Comparison of ENCODE assay signal across 6 cellular contexts in the genomic region with DNA sequence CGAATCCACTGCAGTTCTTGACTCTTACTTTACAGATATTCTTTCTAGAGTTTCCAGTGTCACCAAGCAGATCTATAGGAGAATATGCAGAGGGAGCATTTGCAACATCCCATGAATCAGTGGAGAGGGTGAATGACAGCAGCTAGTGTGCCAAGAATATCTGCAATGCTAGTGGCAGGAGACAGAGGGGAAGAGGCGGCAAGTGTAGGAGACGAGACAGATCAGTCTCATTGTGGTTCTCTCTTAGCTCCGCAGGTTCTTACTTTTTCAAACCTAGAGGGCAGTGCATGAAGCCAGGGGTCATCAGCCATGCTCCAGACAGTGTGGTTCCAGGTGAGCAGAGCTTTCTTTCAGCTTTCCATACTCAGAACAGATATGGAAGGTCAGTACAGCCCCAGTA. TPM values are rescaled to one million over a fixed set of nuclear protein-coding genes. Genes with fewer than 3 reads are reported as not detected.
DNase-seq lines count a peak whose midpoint lies in the region; ATAC-seq, FAIRE-seq and TF ChIP-seq lines count a peak whose summit lies in the region.

No MANE protein-coding gene starts in this region.

- H3K27ac ChIP-seq in breast epithelium: no peak overlapping the region

- no peaks in the 10 kb centered on the region for H3K4me1 ChIP-seq in breast epithelium

- peaks cover 6% of the 10 kb centered on the region for H3K4me1 Mint-ChIP-seq in neural crest cell

- H3K27me3 ChIP-seq in breast epithelium: no peaks in the 10 kb centered on the region

- no peaks in the 10 kb centered on the region for H3K9me3 ChIP-seq in breast epithelium

- no peak for DNase-seq in breast epithelium (ENCODE audit: low spot score in 2 of 2)
- no peak for DNase-seq in neural crest cell (ENCODE audit: low read depth, low spot score)
- no peak for DNase-seq in posterior cingulate gyrus
- DNase-seq in RCC 7860 (ENCODE audit: low spot score): no peak

- no peak for TF ChIP-seq POLR2A in breast epithelium (IDR thresholded peaks at IDR 0.05)

- no peaks in the 10 kb centered on the region for H3K36me3 ChIP-seq in breast epithelium

- peak overlapping the region; percentile 89 for H3K4me3 Mint-ChIP-seq in neural crest cell

- intact Hi-C loops in breast epithelium (cut with DNase I; ENCODE audit: low total_unique reads): no loop called here
- intact Hi-C loops in posterior cingulate gyrus (cut with DNase I): loop anchor here (5.0 kb wide), 1 partner anchor 45 kb away; the partner anchor contains the start of gene ZNF621

- H3K4me3 ChIP-seq in breast epithelium: peak overlapping the region; percentile 84 to 97 (median 89)

- TF ChIP-seq CTCF in breast epithelium (IDR thresholded peaks at IDR 0.05): no peak
- no peak for TF ChIP-seq CTCF in neural crest cell (conservative IDR thresholded peaks at IDR 0.05)

- H3K36me3 Mint-ChIP-seq in neural crest cell (ENCODE audit: low read depth): no peaks in the 10 kb centered on the region

- no peak for FAIRE-seq in RCC 7860 (lab: Jason Lieb, UNC)

- ATAC-seq in HG02678 (IDR thresholded peaks at IDR 0.05; ENCODE audit: unreplicated experiment) (peak; percentile 8), HG02798 (IDR thresholded peaks at IDR 0.05; ENCODE audit: poor library complexity, unreplicated experiment) (no peak)

- peaks cover 3% of the 10 kb centered on the region for H3K27me3 Mint-ChIP-seq in neural crest cell (ENCODE audit: low read depth)

- H3K9me3 Mint-ChIP-seq in neural crest cell: no peaks in the 10 kb centered on the region

- peak overlapping the region; percentile 1 for H3K27ac Mint-ChIP-seq in neural crest cell (ENCODE audit: unreplicated experiment)

RNA-seq across cellular contexts. Expression of gene ZNF619, which starts 0.7 kb away (rescaled TPM):
- 1 to 10 TPM; 4.8 to 8.3 (median 6.2) TPM for total RNA-seq in breast epithelium
- 5.4 and 5.9 TPM in 2 replicates for total RNA-seq in neural crest cell

RNA-seq across cellular contexts. Expression of gene RPL14, which starts 20.5 kb away (rescaled TPM):
- total RNA-seq in breast epithelium (100 to 1,000 TPM; 369 to 547 (median 461) TPM), neural crest cell (1,863 and 1,936 TPM in 2 replicates)

RNA-seq across cellular contexts. Expression of gene ZNF620, which starts 28.2 kb away (rescaled TPM):
- total RNA-seq in breast epithelium (1 to 10 TPM in 2 of 3 donors, under 1 TPM in 1; 0.96 to 6.2 (median 4.1) TPM), neural crest cell (22.0 and 24.0 TPM in 2 replicates)

RNA-seq across cellular contexts. Expression of gene ZNF621, which starts 47.1 kb away (rescaled TPM):
- total RNA-seq in breast epithelium (10 to 100 TPM; 16.4 to 24.9 (median 17.3) TPM), neural crest cell (29.5 and 32.6 TPM in 2 replicates)
